Comparison of ENCODE assay signal across 16 cellular contexts in the genomic region with DNA sequence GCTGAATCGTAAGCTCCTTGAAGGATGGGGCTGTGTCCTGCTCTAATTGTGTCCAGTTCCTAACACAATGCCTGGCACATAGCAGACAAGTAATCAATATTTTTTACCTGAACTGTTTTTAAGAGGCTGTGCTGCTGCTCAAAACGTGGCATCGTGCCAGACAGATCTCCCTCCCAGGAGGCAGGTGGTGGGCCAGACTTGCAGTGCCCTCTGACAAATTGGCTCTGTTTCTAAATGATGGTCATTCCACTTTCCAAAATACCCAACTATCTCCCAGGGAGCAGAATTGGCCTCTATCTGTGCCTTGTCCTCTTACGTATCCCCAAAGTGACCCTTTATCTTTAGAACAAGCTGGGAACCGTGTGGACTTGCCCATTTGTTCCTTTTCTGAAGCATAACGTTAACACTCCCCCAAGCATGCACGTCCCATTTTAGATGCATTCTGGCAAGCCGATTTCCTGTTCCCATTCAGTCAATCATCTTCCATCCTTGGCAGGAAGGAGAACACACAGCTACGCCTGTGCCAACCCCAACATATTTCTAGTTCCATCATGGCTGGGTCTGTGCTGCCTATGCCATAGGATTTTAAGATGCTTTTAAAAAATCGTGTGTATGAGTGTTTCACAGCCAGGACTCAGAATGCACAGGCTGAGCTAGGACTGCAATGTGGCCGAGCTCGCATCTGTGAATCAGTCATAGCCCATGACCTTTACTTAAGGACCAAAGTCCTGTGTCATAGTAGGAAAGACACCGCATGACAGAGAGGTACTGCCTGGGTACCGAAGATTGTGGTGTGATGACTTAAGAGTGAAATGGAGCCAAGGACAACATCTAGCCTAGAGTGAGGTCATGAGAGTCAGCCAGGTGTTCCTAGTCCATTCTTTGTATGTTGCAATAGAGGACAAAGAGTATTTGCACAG.
A peak's percentile ranks its signal among the peaks of the same experiment; 100 is the strongest.
DNase-seq lines count a peak whose midpoint lies in the region; ATAC-seq, FAIRE-seq and TF ChIP-seq lines count a peak whose summit lies in the region.
"Had no signal": no experiment of that assay in that cellular context is flagged by ENCODE, and none has a peak within 500 bp of the region (broad histone marks: within the 10 kb centered on the region; RNA-seq: fewer than 3 reads in every experiment).

No MANE protein-coding gene starts in this region.

- H3K27me3 Mint-ChIP-seq in MCF 10A (ENCODE audit: insufficient read depth, unreplicated experiment) (peaks cover 16% of the 10 kb centered on the region), progenitor cell of endocrine pancreas (peaks cover 43% of the 10 kb centered on the region)

- H3K27ac Mint-ChIP-seq in MCF 10A (ENCODE audit: low read depth, unreplicated experiment) (peak overlapping the region; percentile 86), progenitor cell of endocrine pancreas (no peak overlapping the region)
- H3K27ac Mint-ChIP-seq: activated naive CD4-positive, alpha-beta T cell treated with anti-CD3 and anti-CD28 coated beads, Interleukin-2, amount 10 ng/mL, durations not matched to agents 7 days and 5 days; stimulated activated naive B cell treated with anti-CD40 and anti-IgM and Interleukin-4, amounts not matched to agents 10 μg/mL and 1 μg/mL and 100 μg/mL, for 72 hours had no signal

- H3K36me3 Mint-ChIP-seq in MCF 10A (ENCODE audit: insufficient read depth, unreplicated experiment) (no peaks in the 10 kb centered on the region), progenitor cell of endocrine pancreas (ENCODE audit: insufficient read depth) (no peaks in the 10 kb centered on the region)
- H3K36me3 Mint-ChIP-seq: activated naive CD4-positive, alpha-beta T cell treated with anti-CD3 and anti-CD28 coated beads, Interleukin-2, amount 10 ng/mL, durations not matched to agents 7 days and 5 days; CD4-positive, CD25-positive, alpha-beta regulatory T cell; stimulated activated naive B cell treated with anti-CD40 and anti-IgM and Interleukin-4, amounts not matched to agents 10 μg/mL and 1 μg/mL and 100 μg/mL, for 72 hours had no signal

- CTCF ChIA-PET in MCF 10A (lab: Yijun Ruan, JAX): interaction anchor here (0.6 to 2.9 kb wide), 5 partner anchors 22 to 989 kb away, joined by 3 to 12 read pairs (median 3); no protein-coding TSS in a partner anchor

- DNase-seq in MCF 10A (ENCODE audit: unreplicated experiment) (peak; percentile 63), breast epithelium (ENCODE audit: low spot score in 2 of 2) (no peak), RCC 7860 (ENCODE audit: low spot score) (peak; percentile 45), left cardiac atrium (no peak), superior temporal gyrus (ENCODE audit: extremely low spot score) (peak; percentile 69), GF-D8 (lab: John Stamatoyannopoulos, UW) (no peak), coronary artery (ENCODE audit: low spot score) (no peak), progenitor cell of endocrine pancreas (ENCODE audit: low spot score, unreplicated experiment) (no peak)
- DNase-seq: activated naive CD4-positive, alpha-beta T cell treated with anti-CD3 and anti-CD28 coated beads, Interleukin-2, amount 10 ng/mL, durations not matched to agents 7 days and 5 days; CD4-positive, CD25-positive, alpha-beta regulatory T cell; left colon; NCI-H2171; stimulated activated naive B cell treated with anti-CD40 and anti-IgM and Interleukin-4, amounts not matched to agents 10 μg/mL and 1 μg/mL and 100 μg/mL, for 72 hours had no signal

- H3K4me3 ChIP-seq in breast epithelium (no peak overlapping the region), coronary artery (no peak overlapping the region)

- no peaks in the 10 kb centered on the region for H3K27me3 ChIP-seq in breast epithelium

- intact Hi-C loops in MCF 10A (cut with micrococcal nuclease) (no loop called here), breast epithelium (cut with DNase I; ENCODE audit: low total_unique reads) (no loop called here), left cardiac atrium (cut with DNase I) (no loop called here)

- TF ChIP-seq POLR2A in breast epithelium (IDR thresholded peaks at IDR 0.05): no peak

- no peaks in the 10 kb centered on the region for H3K4me1 ChIP-seq in breast epithelium

- POLR2A ChIA-PET in MCF 10A (lab: Yijun Ruan, JAX): interaction anchor here (0.6 to 1.2 kb wide), 3 partner anchors 9 to 125 kb away, joined by 3 read pairs; no protein-coding TSS in a partner anchor

- H3K4me1 Mint-ChIP-seq in MCF 10A (ENCODE audit: insufficient read depth, unreplicated experiment) (peaks cover 42% of the 10 kb centered on the region), progenitor cell of endocrine pancreas (ENCODE audit: low read depth) (no peaks in the 10 kb centered on the region)
- H3K4me1 Mint-ChIP-seq: CD4-positive, CD25-positive, alpha-beta regulatory T cell; stimulated activated naive B cell treated with anti-CD40 and anti-IgM and Interleukin-4, amounts not matched to agents 10 μg/mL and 1 μg/mL and 100 μg/mL, for 72 hours had no signal

- no TSS peak for BruUV-seq in MCF 10A (replicated peaks; lab: Mats Ljungman, UMichigan)

- H3K27ac ChIP-seq in breast epithelium: no peak overlapping the region
- peak overlapping the region in 1 of 2 donors; percentile 35 for H3K27ac ChIP-seq in coronary artery

- H3K9me3 Mint-ChIP-seq in MCF 10A (ENCODE audit: unreplicated experiment) (no peaks in the 10 kb centered on the region), progenitor cell of endocrine pancreas (ENCODE audit: low read depth) (no peaks in the 10 kb centered on the region)
- H3K9me3 Mint-ChIP-seq: activated naive CD4-positive, alpha-beta T cell treated with anti-CD3 and anti-CD28 coated beads, Interleukin-2, amount 10 ng/mL, durations not matched to agents 7 days and 5 days; stimulated activated naive B cell treated with anti-CD40 and anti-IgM and Interleukin-4, amounts not matched to agents 10 μg/mL and 1 μg/mL and 100 μg/mL, for 72 hours had no signal

- H3K4me3 Mint-ChIP-seq in MCF 10A (ENCODE audit: unreplicated experiment): no peak overlapping the region
- H3K4me3 Mint-ChIP-seq in progenitor cell of endocrine pancreas (ENCODE audit: low read depth): no peak overlapping the region
- H3K4me3 Mint-ChIP-seq: activated naive CD4-positive, alpha-beta T cell treated with anti-CD3 and anti-CD28 coated beads, Interleukin-2, amount 10 ng/mL, durations not matched to agents 7 days and 5 days; CD4-positive, CD25-positive, alpha-beta regulatory T cell; stimulated activated naive B cell treated with anti-CD40 and anti-IgM and Interleukin-4, amounts not matched to agents 10 μg/mL and 1 μg/mL and 100 μg/mL, for 72 hours had no signal

- ATAC-seq in left cardiac atrium: peak; percentile 35 to 64
- ATAC-seq: left colon; stimulated activated naive B cell treated with anti-CD40 and anti-IgM and Interleukin-4, amounts not matched to agents 10 μg/mL and 1 μg/mL and 100 μg/mL, for 72 hours had no signal

- H3K9me3 ChIP-seq in breast epithelium: no peaks in the 10 kb centered on the region

- H3K36me3 ChIP-seq in breast epithelium: no peaks in the 10 kb centered on the region

- TF ChIP-seq CTCF in MCF 10A (IDR thresholded peaks at IDR 0.05; ENCODE audit: unreplicated experiment) (no peak), breast epithelium (IDR thresholded peaks at IDR 0.05) (no peak), coronary artery (IDR thresholded peaks at IDR 0.05) (no peak), progenitor cell of endocrine pancreas (IDR thresholded peaks at IDR 0.05; ENCODE audit: unreplicated experiment) (no peak)

- no peak for FAIRE-seq in RCC 7860 (lab: Jason Lieb, UNC)
- FAIRE-seq: A204.1, endometrium, frontal cortex had no signal

Comparison
In these comparisons a context has a peak if more than half of its experiments do, and no peak if none do; other contexts are left out.
1. DNase-seq: peak in MCF 10A (single experiment), RCC 7860 (single experiment) and superior temporal gyrus (single experiment); none in breast epithelium (0 of 2), left cardiac atrium (single experiment), GF-D8 (single experiment), coronary artery (single experiment) and progenitor cell of endocrine pancreas (single experiment).